Comparison of ENCODE assay signal across 17 cellular contexts in genomic region chr11:72951815-72952340, GRCh38.
DNase-seq lines count a peak whose midpoint lies in the region; ATAC-seq, FAIRE-seq and TF ChIP-seq lines count a peak whose summit lies in the region.
"Had no signal": no experiment of that assay in that cellular context is flagged by ENCODE, and none has a peak within 500 bp of the region (broad histone marks: within the 10 kb centered on the region; RNA-seq: fewer than 3 reads in every experiment).

No MANE protein-coding gene starts in this region.

- peak overlapping the region; percentile 60 to 70 for H3K4me3 Mint-ChIP-seq in stimulated activated naive B cell treated with anti-CD40 and anti-IgM and Interleukin-4, amounts not matched to agents 10 μg/mL and 1 μg/mL and 100 μg/mL, for 72 hours
- H3K4me3 Mint-ChIP-seq: CD4-positive, CD25-positive, alpha-beta regulatory T cell had no signal

- peak overlapping the region; percentile 96 for H3K27ac Mint-ChIP-seq in stimulated activated naive B cell treated with anti-CD40 and anti-IgM and Interleukin-4, amounts not matched to agents 10 μg/mL and 1 μg/mL and 100 μg/mL, for 72 hours

- peaks cover 18 to 51% of the 10 kb centered on the region in 2 donors for H3K36me3 Mint-ChIP-seq in stimulated activated naive B cell treated with anti-CD40 and anti-IgM and Interleukin-4, amounts not matched to agents 10 μg/mL and 1 μg/mL and 100 μg/mL, for 72 hours

- WGBS in small intestine, 3 donors = 67 to 97% (median 75%) methylated on average over 1 of the region's 1 CpG

- H3K36me3 ChIP-seq in small intestine (ENCODE audit: control insufficient read depth in 2 of 2, insufficient read depth in 2 of 2, low read length in 2 of 2) = no peaks in the 10 kb centered on the region

- H3K4me3 ChIP-seq in epithelial cell of proximal tubule (ENCODE audit: low read depth, low read length) (no peak overlapping the region), small intestine (ENCODE audit: low read depth in 1 of 2, low read length in 2 of 2) (no peak overlapping the region)

- no peak overlapping the region for H3K27ac ChIP-seq in small intestine (ENCODE audit: low read depth in 1 of 2, low read length in 1 of 2)

- H3K27me3 ChIP-seq in small intestine (ENCODE audit: control insufficient read depth in 2 of 2, insufficient read depth in 2 of 2, low read length in 2 of 2) = no peaks in the 10 kb centered on the region

- peaks cover 30 to 72% of the 10 kb centered on the region in 2 donors for H3K4me1 Mint-ChIP-seq in stimulated activated naive B cell treated with anti-CD40 and anti-IgM and Interleukin-4, amounts not matched to agents 10 μg/mL and 1 μg/mL and 100 μg/mL, for 72 hours

- H3K9me3 ChIP-seq in small intestine (ENCODE audit: control insufficient read depth, low read depth) = no peaks in the 10 kb centered on the region

- H3K9me3 Mint-ChIP-seq in stimulated activated naive B cell treated with anti-CD40 and anti-IgM and Interleukin-4, amounts not matched to agents 10 μg/mL and 1 μg/mL and 100 μg/mL, for 72 hours = peaks cover 0 to 2% of the 10 kb centered on the region in 2 donors

- H3K27me3 Mint-ChIP-seq in stimulated activated naive B cell treated with anti-CD40 and anti-IgM and Interleukin-4, amounts not matched to agents 10 μg/mL and 1 μg/mL and 100 μg/mL, for 72 hours = no peaks in the 10 kb centered on the region
- H3K27me3 Mint-ChIP-seq: CD4-positive, CD25-positive, alpha-beta regulatory T cell had no signal

- no peak for TF ChIP-seq CTCF in epithelial cell of proximal tubule (conservative IDR thresholded peaks at IDR 0.05; ENCODE audit: low read depth, low read length)

- peak; percentile 49 for FAIRE-seq in GM18507 (lab: Jason Lieb, UNC)
- FAIRE-seq in small intestine (lab: Jason Lieb, UNC) = no peak
- FAIRE-seq: H1, TTC549 had no signal

- ATAC-seq in HG02973 (IDR thresholded peaks at IDR 0.05; ENCODE audit: unreplicated experiment) (peak; percentile 51), HG03460 (IDR thresholded peaks at IDR 0.05; ENCODE audit: unreplicated experiment) (no peak)
- peak; percentile 94 to 95 for ATAC-seq in stimulated activated naive B cell treated with anti-CD40 and anti-IgM and Interleukin-4, amounts not matched to agents 10 μg/mL and 1 μg/mL and 100 μg/mL, for 72 hours (replicated peaks)

- no peak for DNase-seq in GM18507 (ENCODE audit: extremely low spot score, insufficient read length, low read depth)
- DNase-seq in epithelial cell of proximal tubule (ENCODE audit: low read depth) = peak; percentile 19
- no peak for DNase-seq in stimulated activated naive B cell treated with anti-CD40 and anti-IgM and Interleukin-4, amounts not matched to agents 10 μg/mL and 1 μg/mL and 100 μg/mL, for 72 hours
- no peak for DNase-seq in UCSD-AML1 (lab: John Stamatoyannopoulos, UW; ENCODE audit: unreplicated experiment)
- DNase-seq in small intestine = no peak
- DNase-seq: activated CD4-positive, alpha-beta T cell treated with anti-CD3 and anti-CD28 coated beads, Interleukin-2, amount 50 U/mL, for 4 hours; amniotic stem cell; CD4-positive, CD25-positive, alpha-beta regulatory T cell; islet precursor cell; KBM-7; NCI-H146; NCI-H446; OCI-M1 had no signal

- no peaks in the 10 kb centered on the region for H3K4me1 ChIP-seq in small intestine (ENCODE audit: control insufficient read depth in 2 of 2, insufficient read depth in 1 of 2, low read depth in 1 of 2, low read length in 1 of 2)
